In genomic region chr16:81315271-81316175, GRCh38 we compare ENCODE assay signal across 8 cellular contexts. TPM values are rescaled to one million over a fixed set of nuclear protein-coding genes. Genes with fewer than 3 reads are reported as not detected.
A peak's percentile ranks its signal among the peaks of the same experiment; 100 is the strongest.
DNase-seq lines count a peak whose midpoint lies in the region; ATAC-seq and TF ChIP-seq lines count a peak whose summit lies in the region.

No MANE protein-coding gene starts in this region.

- H3K4me3 Mint-ChIP-seq in chondrocyte (ENCODE audit: unreplicated experiment) = peak overlapping the region; percentile 92

- peak overlapping the region; percentile 89 for H3K27ac Mint-ChIP-seq in chondrocyte (ENCODE audit: unreplicated experiment)

- H3K27me3 ChIP-seq in layer of hippocampus (ENCODE audit: control insufficient read depth, insufficient read depth, low read length) = no peaks in the 10 kb centered on the region

- peaks cover 65% of the 10 kb centered on the region for H3K4me1 Mint-ChIP-seq in chondrocyte (ENCODE audit: low read depth)

- H3K27ac ChIP-seq in layer of hippocampus (ENCODE audit: low read depth, low read length) = peak overlapping the region; percentile 60

- H3K36me3 Mint-ChIP-seq in chondrocyte (ENCODE audit: low read depth) = no peaks in the 10 kb centered on the region

- peak; percentile 23 for ATAC-seq in GM21423 (IDR thresholded peaks at IDR 0.05; ENCODE audit: unreplicated experiment)

- no peaks in the 10 kb centered on the region for H3K27me3 Mint-ChIP-seq in chondrocyte (ENCODE audit: low read depth)

- H3K9me3 Mint-ChIP-seq in chondrocyte (ENCODE audit: low read depth) = no peaks in the 10 kb centered on the region

- TF ChIP-seq CTCF in chondrocyte (IDR thresholded peaks at IDR 0.05) = peak; percentile 28

- DNase-seq in D341Med (ENCODE audit: low spot score) (peak; percentile 73), HuH-7 (ENCODE audit: low spot score) (peak; percentile 29), chondrocyte (ENCODE audit: low spot score) (peak; percentile 93), NCI-H1930 (lab: John Stamatoyannopoulos, UW) (no peak)
- peak; percentile 55 for DNase-seq in activated CD4-positive, CD25-positive, alpha-beta regulatory T cell treated with anti-CD3 and anti-CD28 coated beads, Interleukin-2, amount 50 U/mL, for 72 hours
- peak; percentile 25 for DNase-seq in stimulated activated CD4-positive, alpha-beta T cell treated with anti-CD3 and anti-CD28 coated beads, Interleukin-1b, Interleukin-23, amount 100 ng/mL, for 48 hours

RNA-seq across cellular contexts. Expression of gene GAN, which starts 0.8 kb away (rescaled TPM):
- total RNA-seq in chondrocyte = 12.8 to 18.0 TPM (median 16.7 TPM) in 3 replicates

Comparison
In these comparisons a context has a peak if more than half of its experiments do, and no peak if none do; other contexts are left out.
1. DNase-seq: peak in D341Med (single experiment), HuH-7 (single experiment), activated CD4-positive, CD25-positive, alpha-beta regulatory T cell treated with anti-CD3 and anti-CD28 coated beads, Interleukin-2, amount 50 U/mL, for 72 hours (single experiment), chondrocyte (single experiment) and stimulated activated CD4-positive, alpha-beta T cell treated with anti-CD3 and anti-CD28 coated beads, Interleukin-1b, Interleukin-23, amount 100 ng/mL, for 48 hours (single experiment); none in NCI-H1930 (0 of 2).